17 cellular contexts compared by ENCODE assay signal in genomic region chr22:28906312-28906711, GRCh38. TPM values are rescaled to one million over a fixed set of nuclear protein-coding genes. Genes with fewer than 3 reads are reported as not detected.
A peak's percentile ranks its signal among the peaks of the same experiment; 100 is the strongest.
DNase-seq lines count a peak whose midpoint lies in the region; ATAC-seq and TF ChIP-seq lines count a peak whose summit lies in the region.
"Had no signal": no experiment of that assay in that cellular context is flagged by ENCODE, and none has a peak within 500 bp of the region (broad histone marks: within the 10 kb centered on the region; RNA-seq: fewer than 3 reads in every experiment).

No MANE protein-coding gene starts in this region.

- H4K12ac ChIP-seq in trophoblast cell (ENCODE audit: low read depth, low read length): no peak overlapping the region

- H2BK120ac ChIP-seq in trophoblast cell (ENCODE audit: insufficient read depth, low read length, poor library complexity): no peak overlapping the region

- no peak overlapping the region for H3K23ac ChIP-seq in trophoblast cell (ENCODE audit: low read length)

- no peak overlapping the region for H3K9ac ChIP-seq in trophoblast cell (ENCODE audit: low read length)

- TF ChIP-seq CTCF in GM12865 (IDR thresholded peaks at IDR 0.05; ENCODE audit: insufficient read depth, low read depth, low read length, missing control alignments) (no peak), VCaP (conservative IDR thresholded peaks at IDR 0.05) (no peak), gastroesophageal sphincter (IDR thresholded peaks at IDR 0.05) (no peak), stomach (IDR thresholded peaks at IDR 0.05) (no peak)

- no peak overlapping the region for H3K4me2 ChIP-seq in trophoblast cell (ENCODE audit: low read length)

- H2AFZ ChIP-seq in trophoblast cell (ENCODE audit: insufficient read depth, low read length, poor library complexity): no peak overlapping the region

- H3K4me1 ChIP-seq in gastroesophageal sphincter (peaks cover 11 to 89% (median 50%) of the 10 kb centered on the region in 3 donors), trophoblast cell (ENCODE audit: control insufficient read depth in 1 of 2, insufficient read depth in 2 of 2, low read length in 2 of 2) (peaks cover 30 to 33% of the 10 kb centered on the region in 2 experiments), stomach (peaks cover 27 to 87% (median 62%) of the 10 kb centered on the region in 4 donors)

- no peaks in the 10 kb centered on the region for H3K36me3 ChIP-seq in gastroesophageal sphincter
- H3K36me3 ChIP-seq in trophoblast cell (ENCODE audit: control insufficient read depth in 1 of 2, insufficient read depth in 2 of 2, low read length in 2 of 2): no peaks in the 10 kb centered on the region
- H3K36me3 ChIP-seq in stomach: no peaks in the 10 kb centered on the region
- H3K36me3 ChIP-seq: MG63 had no signal

- peak overlapping the region; percentile 47 for H2BK12ac ChIP-seq in trophoblast cell (ENCODE audit: low read length)

- H4K91ac ChIP-seq in trophoblast cell (ENCODE audit: low read depth, low read length): peak overlapping the region; percentile 41

- peaks cover 24% of the 10 kb centered on the region for H3K79me1 ChIP-seq in trophoblast cell (ENCODE audit: low read length)

- H3K14ac ChIP-seq in trophoblast cell (ENCODE audit: low read length): no peak overlapping the region

- intact Hi-C loops in stomach (cut with DNase I; ENCODE audit: low total_unique reads): no loop called here

- H3K27ac ChIP-seq in VCaP (peak overlapping the region; percentile 71), gastroesophageal sphincter (peak overlapping the region in 3 of 4 donors; percentile 29 to 73 (median 70)), trophoblast cell (ENCODE audit: low read depth, low read length) (no peak overlapping the region), stomach (no peak overlapping the region)
- H3K27ac ChIP-seq: C4-2B had no signal

- H3K79me2 ChIP-seq in trophoblast cell (ENCODE audit: control insufficient read depth, insufficient read depth, low read length, poor library complexity): peaks cover 23% of the 10 kb centered on the region

- TF ChIP-seq POLR2A in gastroesophageal sphincter (IDR thresholded peaks at IDR 0.05) (no peak), stomach (IDR thresholded peaks at IDR 0.05) (no peak)

- WGBS in gastroesophageal sphincter (ENCODE audit: low coverage in 1 of 2), 2 donors: 95% methylated on average over 2 of the region's 2 CpGs; no CpG with 5 or more reads in 1 of the 2 donors
- WGBS in trophoblast cell (ENCODE audit: extremely low coverage, insufficient coverage, insufficient read length): no CpG with 5 or more reads among the region's 2 CpGs
- 83 to 100% (median 91%) methylated on average over 2 of the region's 2 CpGs for WGBS in stomach, 5 donors

- no peak overlapping the region for H3K18ac ChIP-seq in trophoblast cell (ENCODE audit: low read length)

- H3K27me3 ChIP-seq in gastroesophageal sphincter: no peaks in the 10 kb centered on the region
- H3K27me3 ChIP-seq in trophoblast cell (ENCODE audit: insufficient read depth, low read length): no peaks in the 10 kb centered on the region
- H3K27me3 ChIP-seq in stomach: no peaks in the 10 kb centered on the region
- H3K27me3 ChIP-seq: MG63 had no signal

- ATAC-seq in gastroesophageal sphincter (no peak), HG02763 (IDR thresholded peaks at IDR 0.05; ENCODE audit: unreplicated experiment) (no peak)
- ATAC-seq: Panc1 had no signal

- peak overlapping the region; percentile 61 for H2BK5ac ChIP-seq in trophoblast cell (ENCODE audit: low read depth, low read length, poor library complexity)

- peak overlapping the region; percentile 10 for H3K4ac ChIP-seq in trophoblast cell (ENCODE audit: low read depth, low read length)

- H4K8ac ChIP-seq in trophoblast cell (ENCODE audit: low read depth, low read length): no peak overlapping the region

- H3K9me3 ChIP-seq in gastroesophageal sphincter (no peaks in the 10 kb centered on the region), trophoblast cell (ENCODE audit: insufficient read depth, low read depth, low read length) (no peaks in the 10 kb centered on the region), stomach (no peaks in the 10 kb centered on the region)
- H3K9me3 ChIP-seq: MG63 had no signal

- DNase-seq in GM12865 (ENCODE audit: low read depth) (peak; percentile 44), trophoblast cell (no peak), GM19240 (ENCODE audit: insufficient read length, low spot score) (no peak), stomach (no peak), SW 1271 (lab: John Stamatoyannopoulos, UW) (no peak)
- DNase-seq: DMS 273 treated with DMSO at 0.1 percent for 48 hours, GDM1, IMR-90, Karpas-422, MG63, NCI-H1092 treated with DMSO at 0.1 percent for 48 hours, NCI-H510A treated with DMSO at 0.1 percent for 48 hours had no signal

- H3K4me3 ChIP-seq in GM12865 (ENCODE audit: low read depth, low read length) (no peak overlapping the region), gastroesophageal sphincter (no peak overlapping the region), trophoblast cell (ENCODE audit: low read depth, low read length) (no peak overlapping the region), stomach (no peak overlapping the region)
- H3K4me3 ChIP-seq: MG63 had no signal

- TF ChIP-seq EP300 in gastroesophageal sphincter (IDR thresholded peaks at IDR 0.05): no peak
- TF ChIP-seq EP300 in stomach (IDR thresholded peaks at IDR 0.05): no peak

- H2AK5ac ChIP-seq in trophoblast cell (ENCODE audit: low read length): peak overlapping the region; percentile 53

RNA-seq across cellular contexts. Expression of gene ZNRF3, which starts 22.9 kb away (rescaled TPM):
- total RNA-seq in gastroesophageal sphincter (10 to 100 TPM; 14.8 to 27.7 (median 19.8) TPM), stomach (10 to 100 TPM in 1 of 5 donors, 1 to 10 TPM in 4; 1.8 to 52.7 (median 6.4) TPM)
- 13.0 and 13.6 TPM in 2 replicates for polyA plus RNA-seq in trophoblast cell (2013)
- polyA plus RNA-seq in stomach: 1 to 10 TPM; 1.4 to 2.9 (median 1.7) TPM

Comparison
In these comparisons a context has a peak if more than half of its experiments do, and no peak if none do; other contexts are left out.
1. H3K27ac ChIP-seq: peak in VCaP (single experiment) and gastroesophageal sphincter (3 of 4); none in trophoblast cell (single experiment) and stomach (0 of 5).